ENCODE assay signal across 1 cellular context in the genomic region with DNA sequence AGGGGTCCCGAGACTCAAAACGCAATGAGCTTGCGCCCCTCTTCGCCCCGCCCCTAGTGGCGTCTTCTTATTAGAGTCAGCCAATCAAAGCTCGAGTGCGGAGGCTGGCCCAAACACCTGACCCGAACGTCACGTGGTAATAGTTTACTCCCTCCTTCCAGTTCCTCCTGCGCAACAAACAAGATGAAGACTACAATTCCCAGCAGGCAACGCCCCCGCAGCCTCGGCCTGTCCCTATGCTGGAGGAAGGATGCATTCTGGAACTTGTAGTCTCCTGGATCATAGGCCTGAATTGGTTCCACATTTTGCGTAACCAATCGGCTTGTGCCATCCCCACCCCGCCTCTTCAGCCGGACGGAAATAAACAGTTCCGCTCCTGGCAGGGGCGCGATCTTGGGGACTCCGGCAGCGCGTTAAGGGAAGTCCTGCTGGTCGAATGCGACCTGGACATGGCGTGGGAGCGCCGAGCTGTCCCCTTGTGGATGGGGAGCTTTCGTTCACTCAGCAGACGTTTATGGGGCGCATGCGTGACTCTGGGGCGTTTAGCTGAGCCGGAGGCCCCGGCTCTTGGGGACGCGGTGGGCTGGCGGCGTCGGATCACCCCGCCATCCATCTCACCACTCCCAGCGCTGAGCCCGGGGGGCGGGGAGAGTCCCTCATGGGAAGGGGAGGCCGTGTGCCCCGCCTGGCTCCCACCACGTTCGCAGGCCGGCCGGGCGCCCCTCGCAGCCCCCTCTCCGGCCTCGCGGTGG.
TF ChIP-seq lines count a peak whose summit lies in the region.

A gene (minus strand): TSS at position 26 of the 752 bp plus-strand sequence. CDS start 38 bp downstream, outside the sequence.

TF ChIP-seq in K562, 482 proteins besides CTCF, POLR2A, EP300 and RAD21 (continued from another document and continues in another):
- TF ChIP-seq, protein P1, sequence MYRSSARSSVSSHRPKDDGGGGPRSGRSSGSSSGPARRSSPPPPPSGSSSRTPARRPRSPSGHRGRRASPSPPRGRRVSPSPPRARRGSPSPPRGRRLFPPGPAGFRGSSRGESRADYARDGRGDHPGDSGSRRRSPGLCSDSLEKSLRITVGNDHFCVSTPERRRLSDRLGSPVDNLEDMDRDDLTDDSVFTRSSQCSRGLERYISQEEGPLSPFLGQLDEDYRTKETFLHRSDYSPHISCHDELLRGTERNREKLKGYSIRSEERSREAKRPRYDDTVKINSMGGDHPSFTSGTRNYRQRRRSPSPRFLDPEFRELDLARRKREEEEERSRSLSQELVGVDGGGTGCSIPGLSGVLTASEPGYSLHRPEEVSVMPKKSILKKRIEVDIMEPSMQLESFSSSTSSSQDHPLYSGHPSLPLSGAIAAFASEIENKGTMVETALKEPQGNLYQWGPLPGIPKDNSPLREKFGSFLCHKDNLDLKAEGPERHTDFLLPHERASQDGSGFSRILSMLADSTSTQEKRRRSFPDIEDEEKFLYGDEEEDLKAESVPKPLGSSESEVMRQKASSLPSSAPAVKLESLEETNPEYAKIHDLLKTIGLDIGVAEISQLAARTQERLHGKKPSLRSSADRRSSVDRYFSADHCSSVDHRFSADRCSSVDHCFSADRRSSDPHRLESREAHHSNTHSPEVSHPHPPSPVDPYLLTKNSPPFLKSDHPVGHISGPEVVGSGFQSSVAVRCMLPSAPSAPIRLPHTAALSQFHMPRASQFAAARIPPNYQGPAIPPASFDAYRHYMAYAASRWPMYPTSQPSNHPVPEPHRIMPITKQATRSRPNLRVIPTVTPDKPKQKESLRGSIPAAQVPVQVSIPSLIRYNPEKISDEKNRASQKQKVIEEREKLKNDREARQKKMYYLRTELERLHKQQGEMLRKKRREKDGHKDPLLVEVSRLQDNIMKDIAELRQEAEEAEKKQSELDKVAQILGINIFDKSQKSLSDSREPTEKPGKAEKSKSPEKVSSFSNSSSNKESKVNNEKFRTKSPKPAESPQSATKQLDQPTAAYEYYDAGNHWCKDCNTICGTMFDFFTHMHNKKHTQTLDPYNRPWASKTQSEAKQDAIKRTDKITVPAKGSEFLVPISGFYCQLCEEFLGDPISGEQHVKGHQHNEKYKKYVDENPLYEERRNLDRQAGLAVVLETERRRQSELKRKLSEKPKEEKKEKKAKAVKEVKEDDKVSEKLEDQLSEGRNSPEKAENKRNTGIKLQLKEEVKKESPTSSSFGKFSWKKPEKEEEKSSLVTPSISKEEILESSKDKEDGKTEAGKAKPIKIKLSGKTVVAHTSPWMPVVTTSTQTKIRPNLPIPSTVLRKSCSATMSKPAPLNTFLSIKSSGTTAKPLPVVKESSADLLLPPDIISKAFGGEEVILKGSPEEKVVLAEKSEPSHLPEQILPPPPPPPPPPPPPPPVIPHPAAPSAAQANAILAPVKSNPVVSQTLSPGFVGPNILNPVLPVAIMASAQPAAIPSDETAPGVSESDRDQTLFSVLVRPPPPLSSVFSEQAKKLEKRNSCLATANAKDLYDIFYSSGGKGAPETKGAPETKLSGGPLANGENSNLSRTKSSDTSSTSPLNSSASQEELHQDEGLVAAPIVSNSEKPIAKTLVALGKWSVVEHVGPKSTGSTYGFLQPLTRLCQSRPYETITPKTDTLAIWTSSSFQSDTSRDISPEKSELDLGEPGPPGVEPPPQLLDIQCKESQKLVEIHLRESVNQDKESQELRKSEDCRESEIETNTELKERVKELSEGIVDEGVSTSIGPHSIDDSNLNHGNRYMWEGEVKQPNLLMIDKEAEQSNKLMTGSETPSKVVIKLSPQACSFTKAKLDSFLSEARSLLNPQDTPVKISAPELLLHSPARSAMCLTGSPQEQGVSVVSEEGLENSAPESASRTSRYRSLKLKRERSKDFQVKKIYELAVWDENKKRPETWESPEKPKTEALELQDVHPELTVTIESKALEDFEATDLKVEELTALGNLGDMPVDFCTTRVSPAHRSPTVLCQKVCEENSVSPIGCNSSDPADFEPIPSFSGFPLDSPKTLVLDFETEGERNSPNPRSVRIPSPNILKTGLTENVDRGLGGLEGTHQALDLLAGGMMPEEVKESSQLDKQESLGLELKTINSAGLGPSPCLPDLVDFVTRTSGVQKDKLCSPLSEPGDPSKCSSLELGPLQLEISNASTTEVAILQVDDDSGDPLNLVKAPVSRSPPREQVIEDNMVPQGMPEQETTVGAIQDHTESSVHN (IDR thresholded peaks at IDR 0.05; ENCODE audit: borderline replicate concordance in 1 of 2, low read depth in 1 of 2): no peak
- TF ChIP-seq FOXM1 (IDR thresholded peaks at IDR 0.05; ENCODE audit: low read depth) (peak; percentile 29; the same call in 1 of the 2 replicates), FOXM1 (CRISPR knock-in tag; IDR thresholded peaks at IDR 0.05; ENCODE audit: low read depth) (no peak), CBFB (CRISPR knock-in tag; IDR thresholded peaks at IDR 0.05) (no peak), HDAC1 (IDR thresholded peaks at IDR 0.05) (peak in 1 of 2 experiments; percentile 85; a peak in 2 of 4 replicates), ZNF551 (CRISPR knock-in tag; IDR thresholded peaks at IDR 0.05) (no peak), RB1 (IDR thresholded peaks at IDR 0.05; ENCODE audit: low read depth) (no peak; the same call in 1 of the 2 replicates), PRMT5 (CRISPR knock-in tag; IDR thresholded peaks at IDR 0.05) (no peak), FOXP1 (CRISPR knock-in tag; IDR thresholded peaks at IDR 0.05) (no peak; the same call in none of the 2 replicates), ZNF133 (CRISPR knock-in tag; IDR thresholded peaks at IDR 0.05) (no peak), ETV6 (IDR thresholded peaks at IDR 0.05; ENCODE audit: borderline replicate concordance in 1 of 2, low read depth in 2 of 2, low read length in 1 of 2) (no peak), ETV6 (CRISPR knock-in tag; IDR thresholded peaks at IDR 0.05; ENCODE audit: borderline replicate concordance) (no peak), HDAC6 (IDR thresholded peaks at IDR 0.05; ENCODE audit: low read depth, low read length) (no peak), U2AF2 (optimal IDR thresholded peaks at IDR 0.05; ENCODE audit: low read depth, low read length) (no peak), KLF10 (CRISPR knock-in tag; IDR thresholded peaks at IDR 0.05) (no peak), TOE1 (IDR thresholded peaks at IDR 0.05; ENCODE audit: borderline replicate concordance) (peak; percentile 99), TOE1 (CRISPR knock-in tag; IDR thresholded peaks at IDR 0.05; ENCODE audit: borderline replicate concordance, low read depth) (peak; percentile 61; the same call in 1 of the 2 replicates), ARID2 (IDR thresholded peaks at IDR 0.05) (0 out of 2 replicates have a peak, but pooled peaks have one; percentile 22), FOXA1 (IDR thresholded peaks at IDR 0.05; ENCODE audit: borderline replicate concordance) (no peak), SMARCE1 (IDR thresholded peaks at IDR 0.05) (no peak), ZNF766 (CRISPR knock-in tag; conservative IDR thresholded peaks at IDR 0.05) (peak; percentile 98), CSDE1 (IDR thresholded peaks at IDR 0.05) (no peak), RBM34 (IDR thresholded peaks at IDR 0.05; ENCODE audit: borderline replicate concordance, insufficient read depth, low read length) (no peak), PCBP2 (IDR thresholded peaks at IDR 0.05; ENCODE audit: low read depth, low read length, poor library complexity, severe bottlenecking) (no peak), COPS2 (conservative IDR thresholded peaks at IDR 0.05) (no peak), STAG1 (CRISPR knock-in tag; IDR thresholded peaks at IDR 0.05; ENCODE audit: borderline replicate concordance) (no peak; the same call in 1 of the 2 replicates), RAD51 (IDR thresholded peaks at IDR 0.05; ENCODE audit: borderline replicate concordance, low read depth) (peak; percentile 99), PTTG1 (tag; IDR thresholded peaks at IDR 0.05; ENCODE audit: low read depth) (no peak), PHF21A (IDR thresholded peaks at IDR 0.05; ENCODE audit: borderline replicate concordance, low read depth) (no peak), ZNF561 (CRISPR knock-in tag; conservative IDR thresholded peaks at IDR 0.05) (no peak), CTBP1 (IDR thresholded peaks at IDR 0.05; ENCODE audit: borderline replicate concordance) (peak; percentile 83), GABPB1 (CRISPR knock-in tag; IDR thresholded peaks at IDR 0.05) (peak; percentile 88), LARP7 (IDR thresholded peaks at IDR 0.05) (peak; percentile 66; the same call in 1 of the 2 replicates)
- TF ChIP-seq, protein P2, sequence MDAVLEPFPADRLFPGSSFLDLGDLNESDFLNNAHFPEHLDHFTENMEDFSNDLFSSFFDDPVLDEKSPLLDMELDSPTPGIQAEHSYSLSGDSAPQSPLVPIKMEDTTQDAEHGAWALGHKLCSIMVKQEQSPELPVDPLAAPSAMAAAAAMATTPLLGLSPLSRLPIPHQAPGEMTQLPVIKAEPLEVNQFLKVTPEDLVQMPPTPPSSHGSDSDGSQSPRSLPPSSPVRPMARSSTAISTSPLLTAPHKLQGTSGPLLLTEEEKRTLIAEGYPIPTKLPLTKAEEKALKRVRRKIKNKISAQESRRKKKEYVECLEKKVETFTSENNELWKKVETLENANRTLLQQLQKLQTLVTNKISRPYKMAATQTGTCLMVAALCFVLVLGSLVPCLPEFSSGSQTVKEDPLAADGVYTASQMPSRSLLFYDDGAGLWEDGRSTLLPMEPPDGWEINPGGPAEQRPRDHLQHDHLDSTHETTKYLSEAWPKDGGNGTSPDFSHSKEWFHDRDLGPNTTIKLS (IDR thresholded peaks at IDR 0.05; ENCODE audit: borderline replicate concordance, low read depth): peak; percentile 94
- TF ChIP-seq, protein P3, sequence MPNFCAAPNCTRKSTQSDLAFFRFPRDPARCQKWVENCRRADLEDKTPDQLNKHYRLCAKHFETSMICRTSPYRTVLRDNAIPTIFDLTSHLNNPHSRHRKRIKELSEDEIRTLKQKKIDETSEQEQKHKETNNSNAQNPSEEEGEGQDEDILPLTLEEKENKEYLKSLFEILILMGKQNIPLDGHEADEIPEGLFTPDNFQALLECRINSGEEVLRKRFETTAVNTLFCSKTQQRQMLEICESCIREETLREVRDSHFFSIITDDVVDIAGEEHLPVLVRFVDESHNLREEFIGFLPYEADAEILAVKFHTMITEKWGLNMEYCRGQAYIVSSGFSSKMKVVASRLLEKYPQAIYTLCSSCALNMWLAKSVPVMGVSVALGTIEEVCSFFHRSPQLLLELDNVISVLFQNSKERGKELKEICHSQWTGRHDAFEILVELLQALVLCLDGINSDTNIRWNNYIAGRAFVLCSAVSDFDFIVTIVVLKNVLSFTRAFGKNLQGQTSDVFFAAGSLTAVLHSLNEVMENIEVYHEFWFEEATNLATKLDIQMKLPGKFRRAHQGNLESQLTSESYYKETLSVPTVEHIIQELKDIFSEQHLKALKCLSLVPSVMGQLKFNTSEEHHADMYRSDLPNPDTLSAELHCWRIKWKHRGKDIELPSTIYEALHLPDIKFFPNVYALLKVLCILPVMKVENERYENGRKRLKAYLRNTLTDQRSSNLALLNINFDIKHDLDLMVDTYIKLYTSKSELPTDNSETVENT (CRISPR knock-in tag; IDR thresholded peaks at IDR 0.05): peak; percentile 62; the same call in 1 of the 2 replicates
- TF ChIP-seq, protein P4, sequence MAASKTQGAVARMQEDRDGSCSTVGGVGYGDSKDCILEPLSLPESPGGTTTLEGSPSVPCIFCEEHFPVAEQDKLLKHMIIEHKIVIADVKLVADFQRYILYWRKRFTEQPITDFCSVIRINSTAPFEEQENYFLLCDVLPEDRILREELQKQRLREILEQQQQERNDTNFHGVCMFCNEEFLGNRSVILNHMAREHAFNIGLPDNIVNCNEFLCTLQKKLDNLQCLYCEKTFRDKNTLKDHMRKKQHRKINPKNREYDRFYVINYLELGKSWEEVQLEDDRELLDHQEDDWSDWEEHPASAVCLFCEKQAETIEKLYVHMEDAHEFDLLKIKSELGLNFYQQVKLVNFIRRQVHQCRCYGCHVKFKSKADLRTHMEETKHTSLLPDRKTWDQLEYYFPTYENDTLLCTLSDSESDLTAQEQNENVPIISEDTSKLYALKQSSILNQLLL (CRISPR knock-in tag; IDR thresholded peaks at IDR 0.05; ENCODE audit: borderline replicate concordance): no peak
- TF ChIP-seq, protein P5, sequence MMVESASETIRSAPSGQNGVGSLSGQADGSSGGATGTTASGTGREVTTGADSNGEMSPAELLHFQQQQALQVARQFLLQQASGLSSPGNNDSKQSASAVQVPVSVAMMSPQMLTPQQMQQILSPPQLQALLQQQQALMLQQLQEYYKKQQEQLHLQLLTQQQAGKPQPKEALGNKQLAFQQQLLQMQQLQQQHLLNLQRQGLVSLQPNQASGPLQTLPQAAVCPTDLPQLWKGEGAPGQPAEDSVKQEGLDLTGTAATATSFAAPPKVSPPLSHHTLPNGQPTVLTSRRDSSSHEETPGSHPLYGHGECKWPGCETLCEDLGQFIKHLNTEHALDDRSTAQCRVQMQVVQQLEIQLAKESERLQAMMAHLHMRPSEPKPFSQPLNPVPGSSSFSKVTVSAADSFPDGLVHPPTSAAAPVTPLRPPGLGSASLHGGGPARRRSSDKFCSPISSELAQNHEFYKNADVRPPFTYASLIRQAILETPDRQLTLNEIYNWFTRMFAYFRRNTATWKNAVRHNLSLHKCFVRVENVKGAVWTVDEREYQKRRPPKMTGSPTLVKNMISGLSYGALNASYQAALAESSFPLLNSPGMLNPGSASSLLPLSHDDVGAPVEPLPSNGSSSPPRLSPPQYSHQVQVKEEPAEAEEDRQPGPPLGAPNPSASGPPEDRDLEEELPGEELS (CRISPR knock-in tag; IDR thresholded peaks at IDR 0.05; ENCODE audit: borderline replicate concordance): peak; percentile 86; the same call in 1 of the 2 replicates
- TF ChIP-seq, protein P6, sequence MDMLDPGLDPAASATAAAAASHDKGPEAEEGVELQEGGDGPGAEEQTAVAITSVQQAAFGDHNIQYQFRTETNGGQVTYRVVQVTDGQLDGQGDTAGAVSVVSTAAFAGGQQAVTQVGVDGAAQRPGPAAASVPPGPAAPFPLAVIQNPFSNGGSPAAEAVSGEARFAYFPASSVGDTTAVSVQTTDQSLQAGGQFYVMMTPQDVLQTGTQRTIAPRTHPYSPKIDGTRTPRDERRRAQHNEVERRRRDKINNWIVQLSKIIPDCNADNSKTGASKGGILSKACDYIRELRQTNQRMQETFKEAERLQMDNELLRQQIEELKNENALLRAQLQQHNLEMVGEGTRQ (CRISPR knock-in tag; IDR thresholded peaks at IDR 0.05): peak; percentile 95
- TF ChIP-seq, protein P7, sequence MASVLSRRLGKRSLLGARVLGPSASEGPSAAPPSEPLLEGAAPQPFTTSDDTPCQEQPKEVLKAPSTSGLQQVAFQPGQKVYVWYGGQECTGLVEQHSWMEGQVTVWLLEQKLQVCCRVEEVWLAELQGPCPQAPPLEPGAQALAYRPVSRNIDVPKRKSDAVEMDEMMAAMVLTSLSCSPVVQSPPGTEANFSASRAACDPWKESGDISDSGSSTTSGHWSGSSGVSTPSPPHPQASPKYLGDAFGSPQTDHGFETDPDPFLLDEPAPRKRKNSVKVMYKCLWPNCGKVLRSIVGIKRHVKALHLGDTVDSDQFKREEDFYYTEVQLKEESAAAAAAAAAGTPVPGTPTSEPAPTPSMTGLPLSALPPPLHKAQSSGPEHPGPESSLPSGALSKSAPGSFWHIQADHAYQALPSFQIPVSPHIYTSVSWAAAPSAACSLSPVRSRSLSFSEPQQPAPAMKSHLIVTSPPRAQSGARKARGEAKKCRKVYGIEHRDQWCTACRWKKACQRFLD (CRISPR knock-in tag; IDR thresholded peaks at IDR 0.05): no peak
- TF ChIP-seq, protein P8, sequence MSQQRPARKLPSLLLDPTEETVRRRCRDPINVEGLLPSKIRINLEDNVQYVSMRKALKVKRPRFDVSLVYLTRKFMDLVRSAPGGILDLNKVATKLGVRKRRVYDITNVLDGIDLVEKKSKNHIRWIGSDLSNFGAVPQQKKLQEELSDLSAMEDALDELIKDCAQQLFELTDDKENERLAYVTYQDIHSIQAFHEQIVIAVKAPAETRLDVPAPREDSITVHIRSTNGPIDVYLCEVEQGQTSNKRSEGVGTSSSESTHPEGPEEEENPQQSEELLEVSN (IDR thresholded peaks at IDR 0.05; ENCODE audit: borderline replicate concordance in 1 of 2, extremely low read depth in 1 of 2, insufficient read depth in 1 of 2, insufficient read length in 1 of 2, low read depth in 1 of 2, low read length in 1 of 2, poor library complexity in 1 of 2, severe bottlenecking in 1 of 2): peak; percentile 66 to 70
